In genomic region chr22:37930270-37930951, GRCh38 we compare ENCODE assay signal across 9 cellular contexts. TPM values are rescaled to one million over a fixed set of nuclear protein-coding genes. Genes with fewer than 3 reads are reported as not detected.
A peak's percentile ranks its signal among the peaks of the same experiment; 100 is the strongest.
DNase-seq lines count a peak whose midpoint lies in the region; ATAC-seq lines count a peak whose summit lies in the region.
"Had no signal": no experiment of that assay in that cellular context is flagged by ENCODE, and none has a peak within 500 bp of the region (broad histone marks: within the 10 kb centered on the region; RNA-seq: fewer than 3 reads in every experiment).

No MANE protein-coding gene starts in this region.

- peaks cover 9% of the 10 kb centered on the region for H3K4me1 Mint-ChIP-seq in activated CD4-positive, alpha-beta T cell treated with anti-CD3 and anti-CD28 coated beads, Interleukin-2, amount 10 ng/mL, durations not matched to agents 24 days and 14 days
- H3K4me1 Mint-ChIP-seq in immature natural killer cell = peaks cover 8 to 10% of the 10 kb centered on the region in 2 donors

- intact Hi-C loops in activated CD4-positive, alpha-beta T cell treated with anti-CD3 and anti-CD28 coated beads, Interleukin-2, amount 10 ng/mL, durations not matched to agents 24 days and 14 days (cut with micrococcal nuclease) = loop anchor here (5.0 kb wide), 1 partner anchor 33 kb away; no protein-coding TSS in a partner anchor

- peak overlapping the region; percentile 24 for H3K27ac ChIP-seq in temporal lobe (ENCODE audit: low read depth, low read length)

- peak; percentile 72 for DNase-seq in activated CD4-positive, alpha-beta T cell treated with anti-CD3 and anti-CD28 coated beads, Interleukin-2, amount 10 ng/mL, durations not matched to agents 24 days and 14 days
- no peak for DNase-seq in activated CD4-positive, alpha-beta T cell treated with anti-CD3 and anti-CD28 coated beads for 1 hour
- DNase-seq in RPMI8226 (peak; percentile 19), fibroblast of the conjunctiva (ENCODE audit: low read depth) (peak; percentile 22), immature natural killer cell (no peak)
- DNase-seq in stimulated activated CD4-positive, alpha-beta T cell treated with anti-CD3 and anti-CD28 coated beads, Interleukin-4, amount 100 ng/mL, for 24 hours = no peak

- H3K4me3 Mint-ChIP-seq in activated CD4-positive, alpha-beta T cell treated with anti-CD3 and anti-CD28 coated beads, Interleukin-2, amount 10 ng/mL, durations not matched to agents 24 days and 14 days = no peak overlapping the region
- no peak overlapping the region for H3K4me3 Mint-ChIP-seq in immature natural killer cell
- H3K4me3 Mint-ChIP-seq: T-helper 1 cell treated with Interleukin-12 subunit alpha and Interleukin-12 subunit beta and Interleukin-4 antibody, amounts not matched to agents 30 μg/mL and 1 μg/mL, for 36 hours had no signal

- ATAC-seq in HG03175 (IDR thresholded peaks at IDR 0.05; ENCODE audit: unreplicated experiment) = no peak

- H3K9me3 Mint-ChIP-seq in activated CD4-positive, alpha-beta T cell treated with anti-CD3 and anti-CD28 coated beads, Interleukin-2, amount 10 ng/mL, durations not matched to agents 24 days and 14 days = no peaks in the 10 kb centered on the region
- H3K9me3 Mint-ChIP-seq in immature natural killer cell = no peaks in the 10 kb centered on the region
- H3K9me3 Mint-ChIP-seq: T-helper 1 cell treated with Interleukin-12 subunit alpha and Interleukin-12 subunit beta and Interleukin-4 antibody, amounts not matched to agents 30 μg/mL and 1 μg/mL, for 36 hours had no signal

- H3K36me3 Mint-ChIP-seq in activated CD4-positive, alpha-beta T cell treated with anti-CD3 and anti-CD28 coated beads, Interleukin-2, amount 10 ng/mL, durations not matched to agents 24 days and 14 days (ENCODE audit: low read depth) = peaks cover 12% of the 10 kb centered on the region
- peaks cover 0 to 9% (median 8%) of the 10 kb centered on the region in 3 donors for H3K36me3 Mint-ChIP-seq in immature natural killer cell

- no peaks in the 10 kb centered on the region for H3K27me3 Mint-ChIP-seq in activated CD4-positive, alpha-beta T cell treated with anti-CD3 and anti-CD28 coated beads, Interleukin-2, amount 10 ng/mL, durations not matched to agents 24 days and 14 days
- peaks cover 0 to 3% (median 0%) of the 10 kb centered on the region in 3 donors for H3K27me3 Mint-ChIP-seq in immature natural killer cell (ENCODE audit: low read depth in 3 of 3)

- H3K27ac Mint-ChIP-seq in activated CD4-positive, alpha-beta T cell treated with anti-CD3 and anti-CD28 coated beads, Interleukin-2, amount 10 ng/mL, durations not matched to agents 24 days and 14 days = no peak overlapping the region
- H3K27ac Mint-ChIP-seq in immature natural killer cell = peak overlapping the region in 1 of 6 donors; percentile 23
- H3K27ac Mint-ChIP-seq: T-helper 1 cell treated with Interleukin-12 subunit alpha and Interleukin-12 subunit beta and Interleukin-4 antibody, amounts not matched to agents 30 μg/mL and 1 μg/mL, for 36 hours had no signal

RNA-seq across cellular contexts. Expression of gene C22orf23, which starts 23.0 kb away (rescaled TPM):
- 0.37 TPM in 1 of 2 replicates, not detected in the other for total RNA-seq in activated CD4-positive, alpha-beta T cell treated with anti-CD3 and anti-CD28 coated beads, Interleukin-2, amount 10 ng/mL, durations not matched to agents 24 days and 14 days
- total RNA-seq in temporal lobe = 0.25 TPM
- polyA plus RNA-seq in immature natural killer cell = not detected

RNA-seq across cellular contexts. Expression of gene POLR2F, which starts 23.1 kb away (rescaled TPM):
- total RNA-seq in activated CD4-positive, alpha-beta T cell treated with anti-CD3 and anti-CD28 coated beads, Interleukin-2, amount 10 ng/mL, durations not matched to agents 24 days and 14 days = 113 TPM in 2 replicates
- total RNA-seq in temporal lobe = 53.4 TPM
- polyA plus RNA-seq in immature natural killer cell = 100 to 1,000 TPM; 181 to 275 (median 203) TPM

RNA-seq across cellular contexts. Expression of gene MICALL1, which starts 24.3 kb away (rescaled TPM):
- 27.3 and 27.7 TPM in 2 replicates for total RNA-seq in activated CD4-positive, alpha-beta T cell treated with anti-CD3 and anti-CD28 coated beads, Interleukin-2, amount 10 ng/mL, durations not matched to agents 24 days and 14 days
- total RNA-seq in temporal lobe = 21.4 TPM
- polyA plus RNA-seq in immature natural killer cell = 1 to 10 TPM; 1.3 to 5.8 (median 2.1) TPM

RNA-seq across cellular contexts. Expression of gene SOX10, which starts 53.9 kb away (rescaled TPM):
- not detected in 2 replicates for total RNA-seq in activated CD4-positive, alpha-beta T cell treated with anti-CD3 and anti-CD28 coated beads, Interleukin-2, amount 10 ng/mL, durations not matched to agents 24 days and 14 days
- total RNA-seq in temporal lobe = 5.2 TPM
- not detected for polyA plus RNA-seq in immature natural killer cell

Comparison
In these comparisons a context has a peak if more than half of its experiments do, and no peak if none do; other contexts are left out.
1. DNase-seq: peak in activated CD4-positive, alpha-beta T cell treated with anti-CD3 and anti-CD28 coated beads, Interleukin-2, amount 10 ng/mL, durations not matched to agents 24 days and 14 days (single experiment), RPMI8226 (single experiment) and fibroblast of the conjunctiva (single experiment); none in activated CD4-positive, alpha-beta T cell treated with anti-CD3 and anti-CD28 coated beads for 1 hour (single experiment), stimulated activated CD4-positive, alpha-beta T cell treated with anti-CD3 and anti-CD28 coated beads, Interleukin-4, amount 100 ng/mL, for 24 hours (single experiment) and immature natural killer cell (0 of 3).